ENCODE assay signal across 16 cellular contexts in genomic region chr20:12434672-12435071, GRCh38.
DNase-seq lines count a peak whose midpoint lies in the region; ATAC-seq and TF ChIP-seq lines count a peak whose summit lies in the region.
"Had no signal": no experiment of that assay in that cellular context is flagged by ENCODE, and none has a peak within 500 bp of the region (broad histone marks: within the 10 kb centered on the region; RNA-seq: fewer than 3 reads in every experiment).

No MANE protein-coding gene starts in this region.

- WGBS in esophagus squamous epithelium, 2 donors, result 43 to 44% methylated on average over 3 of the region's 3 CpGs
- WGBS in hepatocyte (ENCODE audit: low lambda C conversion rate, missing lambda C conversion rate), result 76% methylated on average over 3 of the region's 3 CpGs

- peak overlapping the region in 1 of 4 donors; percentile 12 for H3K4me3 ChIP-seq in esophagus squamous epithelium
- no peak overlapping the region for H3K4me3 ChIP-seq in hepatocyte
- no peak overlapping the region for H3K4me3 ChIP-seq in skeletal muscle satellite cell (ENCODE audit: low read length)
- H3K4me3 ChIP-seq: BLaER1 treated with 17β-estradiol and CSF1 and Interleukin-3, amounts not matched to agents 10 nM and 100 nM had no signal

- DNase-seq in esophagus squamous epithelium (lab: John Stamatoyannopoulos, UW) (no peak), hepatocyte (ENCODE audit: low spot score) (no peak), occipital lobe (lab: John Stamatoyannopoulos, UW) (no peak)
- DNase-seq: Calu3; CD8-positive, alpha-beta T cell; DMS79 treated with DMSO at 0.1 percent for 48 hours; GF-D8; GOT3; H7; HFFc6 had no signal

- TF ChIP-seq CTCF in esophagus squamous epithelium (IDR thresholded peaks at IDR 0.05), result no peak
- TF ChIP-seq CTCF in hepatocyte (IDR thresholded peaks at IDR 0.05; ENCODE audit: poor library complexity), result no peak

- no peak for TF ChIP-seq POLR2A in esophagus squamous epithelium (IDR thresholded peaks at IDR 0.05)

- H3K4me2 ChIP-seq in hepatocyte, result peak overlapping the region; percentile 40
- peak overlapping the region; percentile 37 for H3K4me2 ChIP-seq in skeletal muscle satellite cell (ENCODE audit: low read length)
- H3K4me2 ChIP-seq: BLaER1 treated with 17β-estradiol and CSF1 and Interleukin-3, amounts not matched to agents 10 nM and 100 nM had no signal

- no peak overlapping the region for H2AFZ ChIP-seq in hepatocyte

- intact Hi-C loops in esophagus squamous epithelium (cut with DNase I), result no loop called here

- ATAC-seq in HG02970 (IDR thresholded peaks at IDR 0.05; ENCODE audit: low FRiP score, unreplicated experiment) (no peak), HG02763 (IDR thresholded peaks at IDR 0.05; ENCODE audit: unreplicated experiment) (no peak)
- ATAC-seq: CD8-positive, alpha-beta T cell; HCT116; HepG2 had no signal

- H3K9me2 ChIP-seq in hepatocyte (replicated peaks; ENCODE audit: insufficient read depth), result no peaks in the 10 kb centered on the region

- no peak overlapping the region for H3K9ac ChIP-seq in skeletal muscle satellite cell (ENCODE audit: low read depth, low read length)
- H3K9ac ChIP-seq: BLaER1 treated with 17β-estradiol and CSF1 and Interleukin-3, amounts not matched to agents 10 nM and 100 nM had no signal

- H3K9me3 ChIP-seq in esophagus squamous epithelium (no peaks in the 10 kb centered on the region), hepatocyte (ENCODE audit: low read depth) (no peaks in the 10 kb centered on the region), skeletal muscle satellite cell (replicated peaks; ENCODE audit: low read length) (no peaks in the 10 kb centered on the region)
- H3K9me3 ChIP-seq: BLaER1 treated with 17β-estradiol and CSF1 and Interleukin-3, amounts not matched to agents 10 nM and 100 nM had no signal

- H3K36me3 ChIP-seq in esophagus squamous epithelium, result no peaks in the 10 kb centered on the region
- H3K36me3 ChIP-seq in hepatocyte (replicated peaks; ENCODE audit: insufficient read depth, low read depth), result no peaks in the 10 kb centered on the region
- H3K36me3 ChIP-seq in skeletal muscle satellite cell (ENCODE audit: insufficient read depth, low read length), result no peaks in the 10 kb centered on the region
- H3K36me3 ChIP-seq: BLaER1 treated with 17β-estradiol and CSF1 and Interleukin-3, amounts not matched to agents 10 nM and 100 nM had no signal

- peak overlapping the region in 3 of 4 donors; percentile 39 to 67 (median 50) for H3K27ac ChIP-seq in esophagus squamous epithelium
- peak overlapping the region; percentile 85 for H3K27ac ChIP-seq in hepatocyte
- H3K27ac ChIP-seq: BLaER1 treated with 17β-estradiol and CSF1 and Interleukin-3, amounts not matched to agents 10 nM and 100 nM had no signal

- no peaks in the 10 kb centered on the region for H3K27me3 ChIP-seq in esophagus squamous epithelium
- H3K27me3 ChIP-seq in hepatocyte, result no peaks in the 10 kb centered on the region
- no peaks in the 10 kb centered on the region for H3K27me3 ChIP-seq in skeletal muscle satellite cell (ENCODE audit: control insufficient read depth, insufficient read depth, low read length)
- H3K27me3 ChIP-seq: BLaER1 treated with 17β-estradiol and CSF1 and Interleukin-3, amounts not matched to agents 10 nM and 100 nM had no signal

- no peaks in the 10 kb centered on the region for H3K79me2 ChIP-seq in hepatocyte

- H3K4me1 ChIP-seq in esophagus squamous epithelium, result no peaks in the 10 kb centered on the region
- peaks cover 15% of the 10 kb centered on the region for H3K4me1 ChIP-seq in hepatocyte (ENCODE audit: insufficient read depth)
- H3K4me1 ChIP-seq in skeletal muscle satellite cell (ENCODE audit: control insufficient read depth, insufficient read depth, low read length), result peaks cover 14% of the 10 kb centered on the region
- H3K4me1 ChIP-seq: BLaER1 treated with 17β-estradiol and CSF1 and Interleukin-3, amounts not matched to agents 10 nM and 100 nM had no signal

- no peaks in the 10 kb centered on the region for H4K20me1 ChIP-seq in hepatocyte (ENCODE audit: insufficient read depth, poor library complexity, severe bottlenecking)
- H4K20me1 ChIP-seq: BLaER1 treated with 17β-estradiol and CSF1 and Interleukin-3, amounts not matched to agents 10 nM and 100 nM had no signal
